Comparison of ENCODE assay signal across 16 cellular contexts in the genomic region with DNA sequence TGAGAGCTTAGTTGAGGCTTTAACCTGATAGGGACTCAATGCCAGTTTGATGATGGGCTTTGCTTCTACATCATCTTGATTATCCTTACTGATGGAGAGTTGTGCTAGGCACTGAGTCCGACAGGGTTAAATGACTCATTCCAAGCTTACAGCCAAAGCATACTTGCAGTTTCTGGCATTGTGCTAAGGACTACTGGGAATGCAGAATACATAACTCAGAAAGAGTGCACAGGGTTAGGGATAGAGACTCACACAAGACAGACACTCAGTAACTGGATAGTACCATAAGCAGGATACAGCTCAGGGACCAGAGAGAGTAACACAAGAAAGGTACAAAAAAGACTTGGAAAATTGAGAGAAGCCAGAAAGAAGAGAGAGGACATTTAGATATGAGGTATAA.
DNase-seq lines count a peak whose midpoint lies in the region; ATAC-seq and TF ChIP-seq lines count a peak whose summit lies in the region.
"Had no signal": no experiment of that assay in that cellular context is flagged by ENCODE, and none has a peak within 500 bp of the region (broad histone marks: within the 10 kb centered on the region; RNA-seq: fewer than 3 reads in every experiment).

No MANE protein-coding gene starts in this region.

- intact Hi-C loops in natural killer cell (cut with micrococcal nuclease): no loop called here

- H3K9me3 ChIP-seq in smooth muscle cell (replicated peaks; ENCODE audit: low read depth): no peaks in the 10 kb centered on the region

- H3F3A ChIP-seq in smooth muscle cell (ENCODE audit: low read depth): peaks cover 11% of the 10 kb centered on the region

- DNase-seq in GM04504 (ENCODE audit: low read depth) (peak; percentile 44), cardiac fibroblast (ENCODE audit: low read depth in 2 of 2) (peak; percentile 9 to 77), iris pigment epithelial cell (ENCODE audit: low read depth) (peak; percentile 74), smooth muscle cell (lab: John Stamatoyannopoulos, UW; ENCODE audit: unreplicated experiment) (no peak), cerebellar nuclear complex (lab: John Stamatoyannopoulos, UW) (no peak), NOMO-1 (lab: John Stamatoyannopoulos, UW; ENCODE audit: unreplicated experiment in 2 of 2) (no peak), natural killer cell (no peak)
- DNase-seq: activated CD8-positive, alpha-beta memory T cell treated with anti-CD3 and anti-CD28 coated beads, Interleukin-2, amount 50 U/mL, for 4 hours; activated naive CD8-positive, alpha-beta T cell treated with anti-CD3 and anti-CD28 coated beads, Interleukin-2, amount 10 ng/mL, durations not matched to agents 7 days and 5 days; GOT3; head of caudate nucleus; NCI-H187 treated with DMSO at 0.1 percent for 48 hours; NCI-H82 had no signal

- no peak overlapping the region for H3K4me3 Mint-ChIP-seq in natural killer cell
- H3K4me3 Mint-ChIP-seq: activated naive CD8-positive, alpha-beta T cell treated with anti-CD3 and anti-CD28 coated beads, Interleukin-2, amount 10 ng/mL, durations not matched to agents 7 days and 5 days; CD14-positive monocyte had no signal

- no peaks in the 10 kb centered on the region for H3K9me3 Mint-ChIP-seq in natural killer cell
- H3K9me3 Mint-ChIP-seq: activated naive CD8-positive, alpha-beta T cell treated with anti-CD3 and anti-CD28 coated beads, Interleukin-2, amount 10 ng/mL, durations not matched to agents 7 days and 5 days; CD14-positive monocyte had no signal

- peaks cover 3 to 27% of the 10 kb centered on the region in 2 donors for H3K27me3 Mint-ChIP-seq in natural killer cell (ENCODE audit: low read depth in 2 of 2)

- H3K79me2 ChIP-seq in smooth muscle cell (ENCODE audit: low read depth): no peaks in the 10 kb centered on the region
- H3K79me2 ChIP-seq: parathyroid adenoma had no signal

- H3K4me3 ChIP-seq in cardiac fibroblast (replicated peaks in 1 of 2; ENCODE audit: low read depth in 2 of 2, low read length in 2 of 2) (no peak overlapping the region), smooth muscle cell (no peak overlapping the region)

- H3K9ac ChIP-seq in smooth muscle cell (ENCODE audit: low read depth): no peak overlapping the region
- H3K9ac ChIP-seq: parathyroid adenoma had no signal

- ATAC-seq in GM18519 (IDR thresholded peaks at IDR 0.05; ENCODE audit: low FRiP score, unreplicated experiment) (no peak), natural killer cell (no peak)

- H3K27me3 ChIP-seq in smooth muscle cell (ENCODE audit: low read depth): no peaks in the 10 kb centered on the region

- WGBS in smooth muscle cell (ENCODE audit: low lambda C conversion rate): 18% methylated on average over 1 of the region's 1 CpG

- no peak overlapping the region for H3K27ac ChIP-seq in smooth muscle cell (ENCODE audit: low read depth)
- H3K27ac ChIP-seq: parathyroid adenoma had no signal

- TF ChIP-seq CTCF in cardiac fibroblast (IDR thresholded peaks at IDR 0.05; ENCODE audit: low read depth, low read length) (no peak), smooth muscle cell (IDR thresholded peaks at IDR 0.05; ENCODE audit: borderline replicate concordance, insufficient read depth, poor library complexity, severe bottlenecking) (no peak), natural killer cell (IDR thresholded peaks at IDR 0.05) (no peak)

- peak overlapping the region; percentile 48 for H3K4me2 ChIP-seq in smooth muscle cell

- H3K4me1 ChIP-seq in smooth muscle cell (ENCODE audit: low read depth): peaks cover 5% of the 10 kb centered on the region
- H3K4me1 ChIP-seq: parathyroid adenoma had no signal

- H4K20me1 ChIP-seq in smooth muscle cell (ENCODE audit: low read depth): no peaks in the 10 kb centered on the region

- no peaks in the 10 kb centered on the region for H3K36me3 ChIP-seq in smooth muscle cell (ENCODE audit: low read depth)

- no peaks in the 10 kb centered on the region for H3K4me1 Mint-ChIP-seq in natural killer cell
- H3K4me1 Mint-ChIP-seq: activated naive CD8-positive, alpha-beta T cell treated with anti-CD3 and anti-CD28 coated beads, Interleukin-2, amount 10 ng/mL, durations not matched to agents 7 days and 5 days; CD14-positive monocyte had no signal

- no peaks in the 10 kb centered on the region for H3K36me3 Mint-ChIP-seq in natural killer cell
- H3K36me3 Mint-ChIP-seq: activated naive CD8-positive, alpha-beta T cell treated with anti-CD3 and anti-CD28 coated beads, Interleukin-2, amount 10 ng/mL, durations not matched to agents 7 days and 5 days; CD14-positive monocyte had no signal

- H2AFZ ChIP-seq in smooth muscle cell (ENCODE audit: low read depth): no peak overlapping the region
- H2AFZ ChIP-seq: parathyroid adenoma had no signal

- no peak overlapping the region for H3K27ac Mint-ChIP-seq in natural killer cell
- H3K27ac Mint-ChIP-seq: activated naive CD8-positive, alpha-beta T cell treated with anti-CD3 and anti-CD28 coated beads, Interleukin-2, amount 10 ng/mL, durations not matched to agents 7 days and 5 days; CD14-positive monocyte had no signal

Comparison
In these comparisons a context has a peak if more than half of its experiments do, and no peak if none do; other contexts are left out.
1. DNase-seq: peak in GM04504 (single experiment), cardiac fibroblast (2 of 2) and iris pigment epithelial cell (single experiment); none in smooth muscle cell (single experiment), cerebellar nuclear complex (0 of 2), NOMO-1 (0 of 2) and natural killer cell (single experiment).